ENCODE assay signal across 1 cellular context in the genomic region with DNA sequence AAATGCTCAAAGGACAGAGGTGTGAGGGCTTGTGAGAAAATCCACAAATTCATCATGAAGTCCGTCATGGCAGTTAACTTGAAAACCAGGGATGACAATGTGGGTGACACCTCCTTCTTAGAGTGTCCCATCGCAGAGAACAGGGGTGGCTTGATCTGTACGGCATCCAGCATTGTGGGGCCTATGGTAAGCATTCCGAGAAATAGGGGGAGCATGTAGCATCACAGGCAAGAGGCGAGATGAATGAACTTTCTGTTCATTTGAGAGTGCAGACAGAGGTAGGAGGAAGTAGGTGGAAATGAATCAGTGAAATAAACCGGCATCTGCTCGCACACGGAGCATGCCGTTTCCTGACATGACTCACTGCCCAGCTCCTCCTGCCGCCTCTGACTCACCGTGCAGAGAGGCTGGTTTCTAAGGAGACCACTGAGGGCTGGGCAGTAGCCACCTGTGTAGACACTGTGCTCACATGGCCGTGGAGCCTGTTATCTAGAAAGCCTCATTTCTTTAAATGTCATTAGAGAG.
A peak's percentile ranks its signal among the peaks of the same experiment; 100 is the strongest.
TF ChIP-seq lines count a peak whose summit lies in the region.

No MANE protein-coding gene starts in this region.

TF ChIP-seq in HEK293, 187 proteins besides CTCF, POLR2A, EP300 and RAD21 (continued from another document):
- TF ChIP-seq ZSCAN4 (tag by site-specific recombination; IDR thresholded peaks at IDR 0.05) (no peak), TCF7L2 (IDR thresholded peaks at IDR 0.05; ENCODE audit: borderline replicate concordance, low read depth, low read length) (no peak), ZNF544 (tag by site-specific recombination; IDR thresholded peaks at IDR 0.05) (no peak), ZNF521 (tag by site-specific recombination; IDR thresholded peaks at IDR 0.05) (no peak), ZNF629 (tag by site-specific recombination; IDR thresholded peaks at IDR 0.05) (peak; percentile 64), ZNF311 (tag by site-specific recombination; IDR thresholded peaks at IDR 0.05; ENCODE audit: borderline replicate concordance) (no peak), GLIS1 (tag by site-specific recombination; IDR thresholded peaks at IDR 0.05) (peak; percentile 44; the same call in 1 of the 2 replicates)
TF ChIP-seq in HEK293: peak in this region for 32.
